23 cellular contexts compared by ENCODE assay signal in genomic region chr21:42678618-42679295, GRCh38.
"Had no signal": no experiment of that assay in that cellular context is flagged by ENCODE, and none has a peak within 500 bp of the region (broad histone marks: within the 10 kb centered on the region; RNA-seq: fewer than 3 reads in every experiment).

No MANE protein-coding gene starts in this region.

- H3K36me3 ChIP-seq: esophagus squamous epithelium, gastrocnemius medialis, right lobe of liver, vagina had no signal

- H3K9me3 ChIP-seq: esophagus squamous epithelium, gastrocnemius medialis, mucosa of descending colon, right lobe of liver, vagina had no signal

- DNase-seq: activated CD4-positive, alpha-beta memory T cell treated with anti-CD3 and anti-CD28 coated beads, Interleukin-2, amount 10 ng/mL, durations not matched to agents 7 days and 5 days; activated CD4-positive, alpha-beta T cell treated with anti-CD3 and anti-CD28 coated beads for 48 hours; activated effector memory CD4-positive, alpha-beta T cell treated with Interleukin-2 at 50 U/mL for 16 hours; activated naive CD4-positive, alpha-beta T cell treated with anti-CD3 and anti-CD28 coated beads for 36 hours; activated naive CD8-positive, alpha-beta T cell treated with anti-CD3 and anti-CD28 coated beads, Interleukin-2, amount 10 ng/mL, durations not matched to agents 7 days and 5 days; activated T-cell treated with anti-CD3 and anti-CD28 coated beads, Interleukin-2, amount 50 U/mL, for 72 hours; amniotic stem cell; cerebellar nuclear complex; esophagus squamous epithelium; gastrocnemius medialis; hippocampal formation; left ventricle myocardium superior; mucosa of descending colon; naive B cell; stimulated activated CD4-positive, alpha-beta T cell treated with anti-CD3 and anti-CD28 coated beads, Interleukin-15, amount 100 ng/mL, for 24 hours; T-helper 17 cell; trophoblast cell had no signal

- H3K27ac Mint-ChIP-seq: activated naive CD4-positive, alpha-beta T cell treated with anti-CD3 and anti-CD28 coated beads for 36 hours; activated T-cell treated with anti-CD3 and anti-CD28 coated beads, Interleukin-2, amount 50 U/mL, for 72 hours; memory B cell; stimulated activated memory B cell treated with anti-CD40 and anti-IgM and Interleukin-4, amounts not matched to agents 10 μg/mL and 1 μg/mL and 100 μg/mL, for 72 hours; T-helper 17 cell had no signal

- H3K4me3 Mint-ChIP-seq: activated CD4-positive, alpha-beta memory T cell treated with anti-CD3 and anti-CD28 coated beads, Interleukin-2, amount 10 ng/mL, durations not matched to agents 7 days and 5 days; activated naive CD4-positive, alpha-beta T cell treated with anti-CD3 and anti-CD28 coated beads for 36 hours; activated naive CD8-positive, alpha-beta T cell treated with anti-CD3 and anti-CD28 coated beads, Interleukin-2, amount 10 ng/mL, durations not matched to agents 7 days and 5 days; activated T-cell treated with anti-CD3 and anti-CD28 coated beads, Interleukin-2, amount 50 U/mL, for 72 hours; memory B cell; stimulated activated memory B cell treated with anti-CD40 and anti-IgM and Interleukin-4, amounts not matched to agents 10 μg/mL and 1 μg/mL and 100 μg/mL, for 72 hours; T-helper 17 cell had no signal

- ATAC-seq: activated T-cell treated with anti-CD3 and anti-CD28 coated beads, Interleukin-2, amount 50 U/mL, for 72 hours; gastrocnemius medialis; left ventricle myocardium superior; mucosa of descending colon; right lobe of liver; stimulated activated memory B cell treated with anti-CD40 and anti-IgM and Interleukin-4, amounts not matched to agents 10 μg/mL and 1 μg/mL and 100 μg/mL, for 72 hours; T-helper 17 cell had no signal

- H3K9me3 Mint-ChIP-seq: activated CD4-positive, alpha-beta memory T cell treated with anti-CD3 and anti-CD28 coated beads, Interleukin-2, amount 10 ng/mL, durations not matched to agents 7 days and 5 days; activated naive CD4-positive, alpha-beta T cell treated with anti-CD3 and anti-CD28 coated beads for 36 hours; activated naive CD8-positive, alpha-beta T cell treated with anti-CD3 and anti-CD28 coated beads, Interleukin-2, amount 10 ng/mL, durations not matched to agents 7 days and 5 days; activated T-cell treated with anti-CD3 and anti-CD28 coated beads, Interleukin-2, amount 50 U/mL, for 72 hours; memory B cell; naive B cell; stimulated activated memory B cell treated with anti-CD40 and anti-IgM and Interleukin-4, amounts not matched to agents 10 μg/mL and 1 μg/mL and 100 μg/mL, for 72 hours had no signal

- H3K4me1 ChIP-seq: right lobe of liver had no signal

- H3K4me1 Mint-ChIP-seq: memory B cell; stimulated activated memory B cell treated with anti-CD40 and anti-IgM and Interleukin-4, amounts not matched to agents 10 μg/mL and 1 μg/mL and 100 μg/mL, for 72 hours had no signal

- H3K4me3 ChIP-seq: coronary artery, esophagus squamous epithelium, gastrocnemius medialis, mucosa of descending colon, right lobe of liver, skin epidermis, vagina had no signal

- H3K27ac ChIP-seq: coronary artery, esophagus squamous epithelium, gastrocnemius medialis, right lobe of liver, skin epidermis, vagina had no signal

- H3K27me3 Mint-ChIP-seq: T-helper 17 cell had no signal

- H3K27me3 ChIP-seq: right lobe of liver, vagina had no signal

- H3K36me3 Mint-ChIP-seq: activated naive CD8-positive, alpha-beta T cell treated with anti-CD3 and anti-CD28 coated beads, Interleukin-2, amount 10 ng/mL, durations not matched to agents 7 days and 5 days; memory B cell; naive B cell; stimulated activated memory B cell treated with anti-CD40 and anti-IgM and Interleukin-4, amounts not matched to agents 10 μg/mL and 1 μg/mL and 100 μg/mL, for 72 hours had no signal
